ENCODE assay signal across 9 cellular contexts in genomic region chr2:170680172-170680913, GRCh38. TPM values are rescaled to one million over a fixed set of nuclear protein-coding genes. Genes with fewer than 3 reads are reported as not detected.
A peak's percentile ranks its signal among the peaks of the same experiment; 100 is the strongest.
DNase-seq lines count a peak whose midpoint lies in the region; ATAC-seq and TF ChIP-seq lines count a peak whose summit lies in the region.
"Had no signal": no experiment of that assay in that cellular context is flagged by ENCODE, and none has a peak within 500 bp of the region (broad histone marks: within the 10 kb centered on the region; RNA-seq: fewer than 3 reads in every experiment).

No MANE protein-coding gene starts in this region.

- H3K9ac ChIP-seq in OCI-LY1 (ENCODE audit: low read length), result peak overlapping the region; percentile 35

- H3K36me3 ChIP-seq in OCI-LY1 (ENCODE audit: insufficient read depth, low read length) (no peaks in the 10 kb centered on the region), upper lobe of right lung (no peaks in the 10 kb centered on the region)

- H4K20me1 ChIP-seq in OCI-LY1 (ENCODE audit: insufficient read depth, low read length), result no peaks in the 10 kb centered on the region

- ATAC-seq in HG03103 (IDR thresholded peaks at IDR 0.05; ENCODE audit: low read depth, unreplicated experiment), result peak; percentile 82
- no peak for ATAC-seq in upper lobe of right lung

- H3K9me2 ChIP-seq in OCI-LY1 (ENCODE audit: low read depth, low read length), result no peaks in the 10 kb centered on the region

- H3K9me3 ChIP-seq in OCI-LY1 (ENCODE audit: low read length) (no peaks in the 10 kb centered on the region), upper lobe of right lung (no peaks in the 10 kb centered on the region)

- H3K27ac ChIP-seq in OCI-LY1 (ENCODE audit: low read depth, low read length, poor library complexity, severe bottlenecking) (peak overlapping the region; percentile 91), upper lobe of right lung (no peak overlapping the region)

- no peaks in the 10 kb centered on the region for H3K79me2 ChIP-seq in OCI-LY1 (ENCODE audit: insufficient read depth, low read length)

- H3K4me1 ChIP-seq in OCI-LY1 (ENCODE audit: insufficient read depth, low read length, severe bottlenecking) (peaks cover 41% of the 10 kb centered on the region), upper lobe of right lung (no peaks in the 10 kb centered on the region)

- intact Hi-C loops in upper lobe of right lung (cut with DNase I), result no loop called here

- TF ChIP-seq CTCF in GM13977 (IDR thresholded peaks at IDR 0.05; ENCODE audit: extremely low read depth, insufficient read depth, missing control alignments), result no peak
- no peak for TF ChIP-seq CTCF in GM20000 (IDR thresholded peaks at IDR 0.05; ENCODE audit: extremely low read depth, missing control alignments)
- TF ChIP-seq CTCF in OCI-LY1 (IDR thresholded peaks at IDR 0.05; ENCODE audit: low read length), result no peak
- no peak for TF ChIP-seq CTCF in upper lobe of right lung (IDR thresholded peaks at IDR 0.05)

- no peaks in the 10 kb centered on the region for H3K27me3 ChIP-seq in OCI-LY1 (ENCODE audit: insufficient read depth, low read length)
- H3K27me3 ChIP-seq in upper lobe of right lung, result no peaks in the 10 kb centered on the region

- in situ Hi-C loops in GM13977 (cut with MboI; ENCODE audit: low pct_unique_long_range_greater_than_20kb, low sequenced_read_pairs, unreplicated experiment), result no loop called here

- no peaks in the 10 kb centered on the region for H3F3A ChIP-seq in OCI-LY1 (ENCODE audit: insufficient read depth, low read length)

- H2AFZ ChIP-seq in OCI-LY1 (ENCODE audit: low read length), result no peak overlapping the region

- peak; percentile 42 for DNase-seq in GM13977 (ENCODE audit: low spot score)
- peak; percentile 50 for DNase-seq in GM20000 (ENCODE audit: low spot score)
- no peak for DNase-seq in NCI-H526 (lab: John Stamatoyannopoulos, UW)
- no peak for DNase-seq in NCI-H526 treated with DMSO at 0.1 percent for 48 hours (lab: John Stamatoyannopoulos, UW)
- no peak for DNase-seq in HuH-7 (ENCODE audit: low spot score)
- no peak for DNase-seq in upper lobe of right lung
- DNase-seq: NCI-H187 had no signal

- H3K4me2 ChIP-seq in OCI-LY1 (ENCODE audit: low read length), result peak overlapping the region; percentile 34

- peak overlapping the region; percentile 21 for H3K4me3 ChIP-seq in OCI-LY1 (ENCODE audit: low read depth, low read length, poor library complexity, severe bottlenecking)
- no peak overlapping the region for H3K4me3 ChIP-seq in upper lobe of right lung

RNA-seq across cellular contexts. Expression of gene SP5, which starts 34.8 kb away (rescaled TPM):
- total RNA-seq in upper lobe of right lung, result 2.5 TPM

Comparison
In these comparisons a context has a peak if more than half of its experiments do, and no peak if none do; other contexts are left out.
1. DNase-seq: peak in GM13977 (single experiment) and GM20000 (single experiment); none in NCI-H526 (0 of 2), NCI-H526 treated with DMSO at 0.1 percent for 48 hours (single experiment), HuH-7 (single experiment) and upper lobe of right lung (single experiment).